Comparison of ENCODE assay signal across 18 cellular contexts in the genomic region with DNA sequence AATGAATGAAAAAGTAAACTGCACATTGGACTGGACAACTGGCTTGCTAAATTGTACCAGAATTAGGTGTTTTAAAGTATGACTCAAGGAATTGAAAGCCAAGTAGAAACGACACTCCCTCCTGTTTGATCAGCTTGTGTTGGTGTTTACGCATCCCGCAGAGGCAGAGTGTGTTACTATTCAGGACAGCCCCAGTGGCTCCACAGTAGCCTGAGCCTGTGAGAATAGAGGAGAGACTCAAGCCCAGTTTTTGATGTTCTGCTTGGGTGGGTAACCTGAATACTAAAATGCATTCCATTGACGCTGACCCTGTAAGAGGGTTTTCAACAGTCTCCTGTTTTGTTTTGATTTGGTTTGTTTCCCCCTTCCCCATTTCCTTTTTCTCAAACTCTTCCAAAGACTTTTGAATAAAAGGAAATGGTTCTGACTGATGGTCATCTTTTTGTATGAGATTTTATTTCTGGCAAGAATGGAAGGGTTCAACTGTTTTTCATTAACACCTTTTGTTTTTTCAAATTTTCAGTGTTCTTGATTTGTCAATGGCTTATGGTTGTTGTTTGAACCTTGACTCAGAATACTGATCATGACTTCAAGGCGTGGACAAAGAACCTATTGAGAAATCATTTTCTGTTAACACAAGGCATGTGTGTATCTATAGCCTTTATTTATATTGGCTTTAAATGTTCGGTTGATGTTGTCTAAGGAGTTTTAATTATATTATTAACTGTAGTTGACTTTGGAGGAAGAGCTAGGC. TPM values are rescaled to one million over a fixed set of nuclear protein-coding genes. Genes with fewer than 3 reads are reported as not detected.
DNase-seq lines count a peak whose midpoint lies in the region; ATAC-seq, FAIRE-seq and TF ChIP-seq lines count a peak whose summit lies in the region.
"Had no signal": no experiment of that assay in that cellular context is flagged by ENCODE, and none has a peak within 500 bp of the region (broad histone marks: within the 10 kb centered on the region; RNA-seq: fewer than 3 reads in every experiment).

No MANE protein-coding gene starts in this region.

- H2BK12ac ChIP-seq in H9 (ENCODE audit: insufficient read length, low read depth, low read length) = no peak overlapping the region
- H2BK12ac ChIP-seq in H1 (ENCODE audit: low read depth, low read length) = no peak overlapping the region

- CTCF ChIA-PET in H1 (lab: Charles Lee; ENCODE audit: partially characterized antibody) = no interaction called here
- CTCF ChIA-PET in activated CD4-positive, alpha-beta T cell treated with anti-CD3 and anti-CD28 coated beads, Interleukin-2, amount 10 ng/mL, durations not matched to agents 7 days and 5 days (lab: Charles Lee) = no interaction called here

- H3K36me3 ChIP-seq in H1 (ENCODE audit: control insufficient read depth in 2 of 4, insufficient read depth in 4 of 4, low read length in 3 of 4) (no peaks in the 10 kb centered on the region), colonic mucosa (no peaks in the 10 kb centered on the region)

- H3K79me1 ChIP-seq in H9 (ENCODE audit: insufficient read depth, low read depth, low read length, poor library complexity, severe bottlenecking) = no peaks in the 10 kb centered on the region
- 0 out of 2 replicates have a peak, but pooled peaks cover 2% of the 10 kb centered on the region for H3K79me1 ChIP-seq in H1 (ENCODE audit: low read depth, low read length)

- peaks cover under 1% of the 10 kb centered on the region; the same call in 1 of the 2 replicates for H3K27me3 Mint-ChIP-seq in H9 (ENCODE audit: low read depth)
- no peaks in the 10 kb centered on the region for H3K27me3 Mint-ChIP-seq in neural crest cell (ENCODE audit: low read depth)
- H3K27me3 Mint-ChIP-seq in activated CD4-positive, alpha-beta T cell treated with anti-CD3 and anti-CD28 coated beads, Interleukin-2, amount 10 ng/mL, durations not matched to agents 7 days and 5 days = no peaks in the 10 kb centered on the region
- H3K27me3 Mint-ChIP-seq: effector memory CD8-positive, alpha-beta T cell had no signal

- H3K27ac ChIP-seq in H9 (ENCODE audit: insufficient read length, low read depth, low read length) (no peak overlapping the region), H1 (ENCODE audit: low read depth, low read length) (no peak overlapping the region), colonic mucosa (no peak overlapping the region)
- H3K27ac ChIP-seq: KMS-11 had no signal

- intact Hi-C loops in colonic mucosa (cut with DNase I) = no loop called here

- POLR2A ChIA-PET in H1 (lab: Charles Lee; ENCODE audit: partially characterized antibody) = interaction anchor here (1.3 kb wide), 1 partner anchor 10 kb away, joined by 7 read pairs; the partner anchor contains the start of gene ADGRL3
- POLR2A ChIA-PET in activated CD4-positive, alpha-beta T cell treated with anti-CD3 and anti-CD28 coated beads, Interleukin-2, amount 10 ng/mL, durations not matched to agents 7 days and 5 days (lab: Charles Lee) = no interaction called here

- H3K56ac ChIP-seq in H9 (ENCODE audit: insufficient read length, low read depth, low read length) = no peak overlapping the region
- H3K56ac ChIP-seq in H1 (replicated peaks; ENCODE audit: insufficient read length, low read depth, low read length) = no peak overlapping the region

- H3K4me2 ChIP-seq in H9 (ENCODE audit: insufficient read depth, insufficient read length, low read length) = peak overlapping the region; percentile 3
- H3K4me2 ChIP-seq in H1 (ENCODE audit: insufficient read depth in 1 of 2, low read depth in 2 of 2, low read length in 2 of 2) = peak overlapping the region in 1 of 2 experiments; percentile 30; a peak in 1 of 4 replicates
- H3K4me2 ChIP-seq: KMS-11 had no signal

- H2BK15ac ChIP-seq in H9 (ENCODE audit: low read depth, low read length) = no peak overlapping the region
- H2BK15ac ChIP-seq in H1 (ENCODE audit: low read length) = no peak overlapping the region

- ATAC-seq in omental fat pad (ENCODE audit: low FRiP score) (no peak), GM19467 (IDR thresholded peaks at IDR 0.05; ENCODE audit: unreplicated experiment) (no peak)
- ATAC-seq: activated CD4-positive, alpha-beta T cell treated with anti-CD3 and anti-CD28 coated beads for 36 hours; activated T-cell treated with anti-CD3 and anti-CD28 coated beads, Interleukin-2, amount 50 U/mL, for 4 hours; effector memory CD8-positive, alpha-beta T cell; sciatic nerve; stimulated activated naive CD8-positive, alpha-beta T cell treated with anti-CD3 and anti-CD28 coated beads, Interleukin-15, Interleukin-2, amounts not matched to agents 100 U/mL and 50 U/mL, for 24 hours had no signal

- no peak overlapping the region for H3T11ph ChIP-seq in H9 (ENCODE audit: low read length)

- H3K9me3 ChIP-seq in H9 (ENCODE audit: control insufficient read depth, low read depth, low read length) (no peaks in the 10 kb centered on the region), H1 (ENCODE audit: insufficient read depth in 2 of 2, low read depth in 1 of 2, low read length in 1 of 2) (no peaks in the 10 kb centered on the region), colonic mucosa (no peaks in the 10 kb centered on the region)

- no peak overlapping the region for H2BK120ac ChIP-seq in H9 (ENCODE audit: low read depth, low read length, poor library complexity, severe bottlenecking)
- H2BK120ac ChIP-seq in H1 (replicated peaks; ENCODE audit: low read depth, low read length) = no peak overlapping the region

- peak; percentile 92 for FAIRE-seq in H1 (lab: Jason Lieb, UNC)

- H2BK5ac ChIP-seq in H9 (ENCODE audit: insufficient read length, low read length) (no peak overlapping the region), H1 (ENCODE audit: low read depth, low read length) (no peak overlapping the region)

- H2BK20ac ChIP-seq in H9 (ENCODE audit: low read depth, low read length, poor library complexity, severe bottlenecking) = no peak overlapping the region
- H2BK20ac ChIP-seq in H1 (ENCODE audit: low read length) = no peak overlapping the region

- no peak overlapping the region for H2AFZ ChIP-seq in H9 (ENCODE audit: low read length)
- no peak overlapping the region for H2AFZ ChIP-seq in H1 (ENCODE audit: low read length)

- peak overlapping the region in 1 of 2 experiments; percentile 31; a peak in 2 of 5 replicates for H3K4me3 Mint-ChIP-seq in H9
- H3K4me3 Mint-ChIP-seq in neural crest cell = peak overlapping the region; percentile 48
- no peak overlapping the region for H3K4me3 Mint-ChIP-seq in activated CD4-positive, alpha-beta T cell treated with anti-CD3 and anti-CD28 coated beads, Interleukin-2, amount 10 ng/mL, durations not matched to agents 7 days and 5 days
- H3K4me3 Mint-ChIP-seq: activated CD4-positive, alpha-beta T cell treated with anti-CD3 and anti-CD28 coated beads for 36 hours; activated T-cell treated with anti-CD3 and anti-CD28 coated beads, Interleukin-2, amount 50 U/mL, for 4 hours; effector memory CD8-positive, alpha-beta T cell had no signal

- H3K27ac Mint-ChIP-seq in H9 = peak overlapping the region in 1 of 3 experiments; percentile 4; a peak in 2 of 7 replicates
- no peak overlapping the region for H3K27ac Mint-ChIP-seq in neural crest cell (ENCODE audit: unreplicated experiment)
- H3K27ac Mint-ChIP-seq in activated CD4-positive, alpha-beta T cell treated with anti-CD3 and anti-CD28 coated beads, Interleukin-2, amount 10 ng/mL, durations not matched to agents 7 days and 5 days = no peak overlapping the region
- H3K27ac Mint-ChIP-seq: activated CD4-positive, alpha-beta T cell treated with anti-CD3 and anti-CD28 coated beads for 36 hours; effector memory CD8-positive, alpha-beta T cell had no signal

- peaks cover 1 to 5% (median 4%) of the 10 kb centered on the region in 3 experiments; a peak in 4 of 7 replicates for H3K36me3 Mint-ChIP-seq in H9 (ENCODE audit: insufficient read depth in 1 of 3, low read depth in 3 of 3)
- peaks cover 3% of the 10 kb centered on the region for H3K36me3 Mint-ChIP-seq in neural crest cell (ENCODE audit: low read depth)
- no peaks in the 10 kb centered on the region for H3K36me3 Mint-ChIP-seq in activated CD4-positive, alpha-beta T cell treated with anti-CD3 and anti-CD28 coated beads, Interleukin-2, amount 10 ng/mL, durations not matched to agents 7 days and 5 days (ENCODE audit: low read depth)

- H3K4me1 Mint-ChIP-seq in H9 = peaks cover 10 to 20% of the 10 kb centered on the region in 2 experiments
- H3K4me1 Mint-ChIP-seq in neural crest cell = peaks cover 45% of the 10 kb centered on the region
- H3K4me1 Mint-ChIP-seq in activated CD4-positive, alpha-beta T cell treated with anti-CD3 and anti-CD28 coated beads, Interleukin-2, amount 10 ng/mL, durations not matched to agents 7 days and 5 days = no peaks in the 10 kb centered on the region
- H3K4me1 Mint-ChIP-seq: activated CD4-positive, alpha-beta T cell treated with anti-CD3 and anti-CD28 coated beads for 36 hours had no signal

- H3K79me2 ChIP-seq in H9 (ENCODE audit: insufficient read depth, low read length) = peaks cover 2% of the 10 kb centered on the region; the same call in 1 of the 2 replicates
- H3K79me2 ChIP-seq in H1 (ENCODE audit: control insufficient read depth in 1 of 2, insufficient read depth in 2 of 2, low read length in 2 of 2) = peaks cover 0 to 61% of the 10 kb centered on the region in 2 experiments; a peak in 2 of 4 replicates

- TF ChIP-seq CTCF in H9 (conservative IDR thresholded peaks at IDR 0.05) = no peak
- no peak for TF ChIP-seq CTCF in H1 (IDR thresholded peaks at IDR 0.05; ENCODE audit: control extremely low read depth in 1 of 3, insufficient read depth in 1 of 3, low read depth in 1 of 3, low read length in 3 of 3)
- no peak for TF ChIP-seq CTCF in neural crest cell (conservative IDR thresholded peaks at IDR 0.05)
- no peak for TF ChIP-seq CTCF in omental fat pad (IDR thresholded peaks at IDR 0.05)
- TF ChIP-seq CTCF in colonic mucosa (IDR thresholded peaks at IDR 0.05) = no peak

- no peak overlapping the region for H3K23ac ChIP-seq in H9 (ENCODE audit: insufficient read length, low read depth, low read length)
- H3K23ac ChIP-seq in H1 (ENCODE audit: insufficient read length) = no peak overlapping the region

- H3K27me3 ChIP-seq in H9 (ENCODE audit: insufficient read depth, low read length) (no peaks in the 10 kb centered on the region), H1 (replicated peaks in 1 of 4; ENCODE audit: control insufficient read depth in 3 of 4, extremely low read depth in 1 of 4, insufficient read depth in 3 of 4, low read length in 3 of 4) (no peaks in the 10 kb centered on the region), colonic mucosa (no peaks in the 10 kb centered on the region)

- no peak overlapping the region for H3K18ac ChIP-seq in H9 (ENCODE audit: insufficient read length, low read depth, low read length)
- no peak overlapping the region for H3K18ac ChIP-seq in H1 (ENCODE audit: extremely low read depth, low read length)

- H4K20me1 ChIP-seq in H9 (ENCODE audit: control insufficient read depth, insufficient read depth, insufficient read length) (no peaks in the 10 kb centered on the region), H1 (replicated peaks in 1 of 2; ENCODE audit: control insufficient read depth in 1 of 2, insufficient read depth in 2 of 2, low read length in 2 of 2) (peaks cover 0 to 1% of the 10 kb centered on the region in 2 experiments)

- H2AK5ac ChIP-seq in H9 (ENCODE audit: insufficient read length, low read length) (no peak overlapping the region), H1 (ENCODE audit: low read depth, low read length) (no peak overlapping the region)

- no peak overlapping the region for H3K9ac ChIP-seq in H9 (ENCODE audit: extremely low read depth, insufficient read length, low read length)
- no peak overlapping the region for H3K9ac ChIP-seq in H1 (replicated peaks in 1 of 4; ENCODE audit: extremely low read depth in 1 of 4, low read depth in 3 of 4, low read length in 3 of 4)
- H3K9ac ChIP-seq in colonic mucosa (ENCODE audit: low read depth in 2 of 2, low read length in 2 of 2) = no peak overlapping the region
- H3K9ac ChIP-seq: KMS-11 had no signal

- peaks cover 0 to 2% of the 10 kb centered on the region in 2 experiments; a peak in 2 of 5 replicates for H3K9me3 Mint-ChIP-seq in H9
- no peaks in the 10 kb centered on the region for H3K9me3 Mint-ChIP-seq in neural crest cell
- H3K9me3 Mint-ChIP-seq in activated CD4-positive, alpha-beta T cell treated with anti-CD3 and anti-CD28 coated beads, Interleukin-2, amount 10 ng/mL, durations not matched to agents 7 days and 5 days = peaks cover 2% of the 10 kb centered on the region

- H3K4me3 ChIP-seq in H1 (ENCODE audit: extremely low read depth in 1 of 4, insufficient read depth in 2 of 4, low read depth in 3 of 4, low read length in 4 of 4) (no peak overlapping the region; a peak in 1 of 8 replicates), colonic mucosa (no peak overlapping the region)

- no peak overlapping the region for H4K91ac ChIP-seq in H9 (ENCODE audit: insufficient read length, low read depth, low read length)
- H4K91ac ChIP-seq in H1 (replicated peaks; ENCODE audit: insufficient read length, low read length) = no peak overlapping the region

- H3K4me1 ChIP-seq in H9 (ENCODE audit: insufficient read depth, low read length) (no peaks in the 10 kb centered on the region; the same call in 1 of the 2 replicates), H1 (replicated peaks in 1 of 4; ENCODE audit: control insufficient read depth in 3 of 4, insufficient read depth in 4 of 4, low read length in 3 of 4) (no peaks in the 10 kb centered on the region; a peak in 1 of 7 replicates), colonic mucosa (no peaks in the 10 kb centered on the region)

- DNase-seq in H9 (no peak), NCI-H748 (lab: John Stamatoyannopoulos, UW; ENCODE audit: unreplicated experiment) (peak; percentile 93), H1 (ENCODE audit: low read depth in 1 of 2, low spot score in 2 of 2) (no peak), neural crest cell (ENCODE audit: low read depth, low spot score) (peak; percentile 30), omental fat pad (ENCODE audit: low spot score) (no peak), colonic mucosa (no peak)
- DNase-seq in activated CD4-positive, alpha-beta T cell treated with anti-CD3 and anti-CD28 coated beads, Interleukin-2, amount 10 ng/mL, durations not matched to agents 7 days and 5 days = no peak
- DNase-seq: activated CD4-positive, alpha-beta T cell treated with anti-CD3 and anti-CD28 coated beads for 36 hours; activated T-cell treated with anti-CD3 and anti-CD28 coated beads, Interleukin-2, amount 50 U/mL, for 4 hours; amniotic stem cell; effector memory CD8-positive, alpha-beta T cell; EL; NCI-H187 treated with DMSO at 0.1 percent for 48 hours; stimulated activated naive CD8-positive, alpha-beta T cell treated with anti-CD3 and anti-CD28 coated beads, Interleukin-15, Interleukin-2, amounts not matched to agents 100 U/mL and 50 U/mL, for 24 hours; T-helper 1 cell had no signal

- TF ChIP-seq POLR2A in H1 (IDR thresholded peaks at IDR 0.05; ENCODE audit: control extremely low read depth in 1 of 2, low read depth in 2 of 2, low read length in 2 of 2) = no peak

- no peak overlapping the region for H3K4ac ChIP-seq in H9 (ENCODE audit: low read depth, low read length)
- H3K4ac ChIP-seq in H1 (replicated peaks; ENCODE audit: insufficient read length, low read depth, low read length) = no peak overlapping the region

- no peak; a peak in 1 of 4 replicates for TF ChIP-seq RAD21 in H1 (IDR thresholded peaks at IDR 0.05 in 1 of 2, conservative IDR thresholded peaks at IDR 0.05 in 1 of 2; ENCODE audit: low read depth in 2 of 2, low read length in 2 of 2)

- no CpG with 5 or more reads among the region's 6 CpGs for WGBS in H9 (ENCODE audit: extremely low coverage, insufficient read length, low lambda C conversion rate)
- 49% methylated on average over 6 of the region's 6 CpGs; no CpG with 5 or more reads in 1 of the 2 experiments for WGBS in H1 (ENCODE audit: extremely low coverage in 1 of 2, insufficient coverage in 1 of 2, insufficient read length in 1 of 2, insufficient replicate concordance in 2 of 2, low coverage in 1 of 2, low lambda C conversion rate in 2 of 2, missing lambda C conversion rate in 1 of 2), 2 experiments

- no peak for TF ChIP-seq EP300 in H1 (IDR thresholded peaks at IDR 0.05; ENCODE audit: borderline replicate concordance in 1 of 2, low read depth in 2 of 2, low read length in 2 of 2)

- H3K23me2 ChIP-seq in H9 (ENCODE audit: insufficient read length, low read depth, low read length, poor library complexity, severe bottlenecking) (no peaks in the 10 kb centered on the region), H1 (ENCODE audit: low read depth, low read length) (no peaks in the 10 kb centered on the region)

- H3K14ac ChIP-seq in H9 (ENCODE audit: insufficient read depth, low read length) (no peak overlapping the region), H1 (ENCODE audit: insufficient read length) (no peak overlapping the region)

- H4K8ac ChIP-seq in H9 (replicated peaks; ENCODE audit: insufficient read length, low read depth, low read length) = no peak overlapping the region
- no peak overlapping the region for H4K8ac ChIP-seq in H1 (ENCODE audit: extremely low read depth, insufficient read depth, low read length)

- no peak overlapping the region for H4K5ac ChIP-seq in H9 (ENCODE audit: insufficient read length, low read depth, low read length)
- no peak overlapping the region for H4K5ac ChIP-seq in H1 (ENCODE audit: insufficient read length, low read depth, low read length)

RNA-seq across cellular contexts. Expression of gene ADGRL3, which starts 10.2 kb away (rescaled TPM):
- 5.9 and 6.4 TPM in 2 replicates for total RNA-seq in H9 (2021)
- 13.0 and 14.0 TPM in 2 replicates for total RNA-seq in H1 (2021; fragmentation: NEBNext Ultra II Directional; extraction: Animal tissue kit (Norgen Biotek cat#: 25700))
- 3.9 and 6.6 TPM in 2 replicates for polyA plus RNA-seq in H1 (2011; rRNA removed)
- polyA plus RNA-seq in H1 (2011; cell fraction: cytosol; rRNA removed) = 6.3 TPM
- polyA plus RNA-seq in H1 (2011; cell fraction: nucleus; rRNA removed) = 6.1 TPM
- 4.9 to 7.9 TPM (median 6.1 TPM) in 4 replicates for polyA plus RNA-seq in H1 (2012, experiment 1 of 2)
- 0.37 TPM for polyA plus RNA-seq in H1 (2012, experiment 2 of 2)
- polyA plus RNA-seq in H1 (2013, experiment 1 of 2) = 10.1 TPM
- 9.8 TPM for polyA plus RNA-seq in H1 (2013, experiment 2 of 2)
- polyA minus RNA-seq in H1 (2011; rRNA and poly(A)+ RNA removed) = 28.4 and 41.8 TPM in 2 replicates
- 9.8 TPM for polyA minus RNA-seq in H1 (2011; cell fraction: cytosol; rRNA and poly(A)+ RNA removed)
- polyA minus RNA-seq in H1 (2011; cell fraction: nucleus; rRNA and poly(A)+ RNA removed) = 64.7 TPM
- 32.9 and 34.5 TPM in 2 replicates for total RNA-seq in neural crest cell
- total RNA-seq in omental fat pad = 10 to 100 TPM in 1 of 4 donors, 1 to 10 TPM in 3; 2.5 to 16.4 (median 4.6) TPM
- total RNA-seq in activated CD4-positive, alpha-beta T cell treated with anti-CD3 and anti-CD28 coated beads, Interleukin-2, amount 10 ng/mL, durations not matched to agents 7 days and 5 days = not detected
- 1 to 10 TPM; 4.1 to 4.4 TPM for total RNA-seq in colonic mucosa
- total RNA-seq: activated CD4-positive, alpha-beta T cell treated with anti-CD3 and anti-CD28 coated beads for 36 hours; activated T-cell treated with anti-CD3 and anti-CD28 coated beads, Interleukin-2, amount 50 U/mL, for 4 hours had no signal

Comparison
In these comparisons a context has a peak if more than half of its experiments do, and no peak if none do; other contexts are left out.
1. DNase-seq: peak in NCI-H748 (single experiment) and neural crest cell (single experiment); none in H9 (single experiment), H1 (0 of 2), omental fat pad (single experiment), activated CD4-positive, alpha-beta T cell treated with anti-CD3 and anti-CD28 coated beads, Interleukin-2, amount 10 ng/mL, durations not matched to agents 7 days and 5 days (single experiment) and colonic mucosa (single experiment).